16 cellular contexts compared by ENCODE assay signal in genomic region chr17:22671110-22671509, GRCh38.
DNase-seq lines count a peak whose midpoint lies in the region; ATAC-seq lines count a peak whose summit lies in the region.
"Had no signal": no experiment of that assay in that cellular context is flagged by ENCODE, and none has a peak within 500 bp of the region (broad histone marks: within the 10 kb centered on the region; RNA-seq: fewer than 3 reads in every experiment).

No MANE protein-coding gene starts in this region.

- no peak overlapping the region for H3K27ac Mint-ChIP-seq in natural killer cell treated with Interleukin-12 subunit alpha and Interleukin-12 subunit beta and Interleukin-15 and Interleukin-18, amount 100 ng/mL, for 72 hours
- H3K27ac Mint-ChIP-seq: B cell; CD4-positive, CD25-positive, alpha-beta regulatory T cell; CD8-positive, alpha-beta T cell; GM23338; H9 had no signal

- intact Hi-C loops in posterior vena cava (cut with DNase I) = no loop called here

- H3K36me3 Mint-ChIP-seq in natural killer cell treated with Interleukin-12 subunit alpha and Interleukin-12 subunit beta and Interleukin-15 and Interleukin-18, amount 100 ng/mL, for 72 hours = peaks cover 6% of the 10 kb centered on the region
- H3K36me3 Mint-ChIP-seq: CD4-positive, CD25-positive, alpha-beta regulatory T cell; CD8-positive, alpha-beta T cell had no signal

- ATAC-seq in natural killer cell treated with Interleukin-12 subunit alpha and Interleukin-12 subunit beta and Interleukin-15 and Interleukin-18, amount 100 ng/mL, for 72 hours = no peak
- ATAC-seq: CD8-positive, alpha-beta T cell; GM23338; HCT116 had no signal

- no peaks in the 10 kb centered on the region for H3K4me1 Mint-ChIP-seq in natural killer cell treated with Interleukin-12 subunit alpha and Interleukin-12 subunit beta and Interleukin-15 and Interleukin-18, amount 100 ng/mL, for 72 hours (ENCODE audit: low read depth in 2 of 2)
- H3K4me1 Mint-ChIP-seq: B cell; CD4-positive, CD25-positive, alpha-beta regulatory T cell; GM23338; H9 had no signal

- DNase-seq in DMS53 (lab: John Stamatoyannopoulos, UW) (peak; percentile 44), DMS53 treated with DMSO at 0.1 percent for 48 hours (lab: John Stamatoyannopoulos, UW; ENCODE audit: unreplicated experiment) (no peak), islet precursor cell (peak; percentile 34), posterior vena cava (ENCODE audit: low spot score) (peak; percentile 53), SIG-M5 treated with dmso at 0.1 percent for 504 hours (lab: John Stamatoyannopoulos, UW; ENCODE audit: unreplicated experiment) (no peak)
- DNase-seq in natural killer cell treated with Interleukin-12 subunit alpha and Interleukin-12 subunit beta and Interleukin-15 and Interleukin-18, amount 100 ng/mL, for 72 hours (ENCODE audit: low spot score) = no peak
- DNase-seq: Caco-2; CD4-positive, CD25-positive, alpha-beta regulatory T cell; CD8-positive, alpha-beta T cell; DMS153; DMS79 treated with DMSO at 0.1 percent for 48 hours; GF-D8; H9 had no signal

- H3K9me3 Mint-ChIP-seq in natural killer cell treated with Interleukin-12 subunit alpha and Interleukin-12 subunit beta and Interleukin-15 and Interleukin-18, amount 100 ng/mL, for 72 hours = peaks cover 11% of the 10 kb centered on the region
- H3K9me3 Mint-ChIP-seq: CD8-positive, alpha-beta T cell had no signal

- H3K4me3 Mint-ChIP-seq in natural killer cell treated with Interleukin-12 subunit alpha and Interleukin-12 subunit beta and Interleukin-15 and Interleukin-18, amount 100 ng/mL, for 72 hours = no peak overlapping the region
- H3K4me3 Mint-ChIP-seq: B cell; CD4-positive, CD25-positive, alpha-beta regulatory T cell; CD8-positive, alpha-beta T cell; GM23338; H9 had no signal

- H3K27me3 Mint-ChIP-seq in natural killer cell treated with Interleukin-12 subunit alpha and Interleukin-12 subunit beta and Interleukin-15 and Interleukin-18, amount 100 ng/mL, for 72 hours = no peaks in the 10 kb centered on the region
- H3K27me3 Mint-ChIP-seq: B cell; CD4-positive, CD25-positive, alpha-beta regulatory T cell had no signal

Comparison
In these comparisons a context has a peak if more than half of its experiments do, and no peak if none do; other contexts are left out.
1. DNase-seq: peak in DMS53 (single experiment), islet precursor cell (single experiment) and posterior vena cava (single experiment); none in DMS53 treated with DMSO at 0.1 percent for 48 hours (single experiment), SIG-M5 treated with dmso at 0.1 percent for 504 hours (single experiment) and natural killer cell treated with Interleukin-12 subunit alpha and Interleukin-12 subunit beta and Interleukin-15 and Interleukin-18, amount 100 ng/mL, for 72 hours (single experiment).